Comparison of ENCODE assay signal across 20 cellular contexts in the genomic region with DNA sequence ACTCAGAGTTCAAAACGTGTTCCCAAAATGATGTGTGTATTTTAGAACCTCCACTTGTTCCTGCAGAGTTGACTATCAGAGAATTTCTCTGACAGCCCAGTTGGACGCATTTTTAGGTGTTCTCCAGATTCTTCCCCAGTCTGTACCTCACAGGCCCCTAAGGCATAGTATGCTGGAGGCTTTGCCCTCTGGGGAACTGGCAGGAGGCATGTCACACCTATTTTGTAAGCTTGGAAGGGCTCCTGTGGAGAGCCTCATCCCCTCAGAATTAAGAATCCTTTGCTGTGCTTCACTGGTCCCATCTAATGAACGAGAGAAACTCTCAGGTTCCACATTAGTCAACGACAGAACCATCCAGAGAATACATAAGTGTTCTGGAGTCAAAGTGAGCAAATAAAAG.
"Had no signal": no experiment of that assay in that cellular context is flagged by ENCODE, and none has a peak within 500 bp of the region (broad histone marks: within the 10 kb centered on the region; RNA-seq: fewer than 3 reads in every experiment).

No MANE protein-coding gene starts in this region.

- ATAC-seq: activated T-cell treated with anti-CD3 and anti-CD28 coated beads, Interleukin-2, amount 50 U/mL, for 72 hours; stimulated activated naive B cell treated with anti-CD40 and anti-IgM and Interleukin-4, amounts not matched to agents 10 μg/mL and 1 μg/mL and 100 μg/mL, for 72 hours had no signal

- H3K27me3 ChIP-seq: cardiac muscle cell, sigmoid colon, upper lobe of left lung had no signal

- H3K36me3 ChIP-seq: cardiac muscle cell, left ventricle myocardium inferior, sigmoid colon, thoracic aorta, upper lobe of left lung had no signal

- H3K4me3 ChIP-seq: cardiac muscle cell, left ventricle myocardium inferior, sigmoid colon, thoracic aorta, upper lobe of left lung had no signal

- H3K27ac ChIP-seq: cardiac muscle cell, left ventricle myocardium inferior, sigmoid colon, thoracic aorta, upper lobe of left lung had no signal

- DNase-seq: activated CD4-positive, alpha-beta memory T cell treated with anti-CD3 and anti-CD28 coated beads, Interleukin-2, amount 10 ng/mL, durations not matched to agents 7 days and 5 days; activated CD4-positive, alpha-beta T cell treated with anti-CD3 and anti-CD28 coated beads for 48 hours; activated effector memory CD4-positive, alpha-beta T cell treated with Interleukin-2 at 50 U/mL for 16 hours; activated naive CD4-positive, alpha-beta T cell treated with anti-CD3 and anti-CD28 coated beads for 36 hours; activated naive CD8-positive, alpha-beta T cell treated with anti-CD3 and anti-CD28 coated beads, Interleukin-2, amount 10 ng/mL, durations not matched to agents 7 days and 5 days; activated T-cell treated with anti-CD3 and anti-CD28 coated beads, Interleukin-2, amount 50 U/mL, for 72 hours; amniotic stem cell; effector CD8-positive, alpha-beta T cell; foreskin melanocyte; left ventricle myocardium inferior; nephron progenitor cell; sigmoid colon; stimulated activated CD4-positive, alpha-beta T cell treated with anti-CD3 and anti-CD28 coated beads, Interleukin-2, amount 100 ng/mL, for 48 hours; stimulated activated CD8-positive, alpha-beta memory T cell treated with anti-CD3 and anti-CD28 coated beads, Interleukin-4, amount 100 ng/mL, for 48 hours; stimulated activated naive B cell treated with anti-CD40 and anti-IgM and Interleukin-4, amounts not matched to agents 10 μg/mL and 1 μg/mL and 100 μg/mL, for 72 hours; T-helper 1 cell; upper lobe of left lung had no signal

- H3K9me3 ChIP-seq: left ventricle myocardium inferior, sigmoid colon, thoracic aorta, upper lobe of left lung had no signal

- FAIRE-seq: endothelial cell of umbilical vein had no signal
